Comparison of ENCODE assay signal across 21 cellular contexts in genomic region chr5:56039985-56040384, GRCh38. TPM values are rescaled to one million over a fixed set of nuclear protein-coding genes. Genes with fewer than 3 reads are reported as not detected.
A peak's percentile ranks its signal among the peaks of the same experiment; 100 is the strongest.
DNase-seq lines count a peak whose midpoint lies in the region; ATAC-seq and TF ChIP-seq lines count a peak whose summit lies in the region.
"Had no signal": no experiment of that assay in that cellular context is flagged by ENCODE, and none has a peak within 500 bp of the region (broad histone marks: within the 10 kb centered on the region; RNA-seq: fewer than 3 reads in every experiment).

No MANE protein-coding gene starts in this region.

- POLR2A ChIA-PET in T-cell (lab: Charles Lee), result no interaction called here

- peaks cover 7% of the 10 kb centered on the region for H3K27me3 Mint-ChIP-seq in neural progenitor cell (ENCODE audit: insufficient read depth, low read depth)
- H3K27me3 Mint-ChIP-seq in T-cell, result no peaks in the 10 kb centered on the region
- H3K27me3 Mint-ChIP-seq: activated CD4-positive, alpha-beta memory T cell treated with anti-CD3 and anti-CD28 coated beads for 36 hours; activated naive CD8-positive, alpha-beta T cell treated with anti-CD3 and anti-CD28 coated beads for 36 hours had no signal

- peaks cover 4% of the 10 kb centered on the region for H3K4me1 Mint-ChIP-seq in neural progenitor cell
- H3K4me1 Mint-ChIP-seq in T-cell, result peaks cover 25 to 52% (median 36%) of the 10 kb centered on the region in 3 donors

- no peaks in the 10 kb centered on the region for H3K79me2 ChIP-seq in ACC112 (ENCODE audit: control insufficient read depth, insufficient read depth, low read length, unreplicated experiment)
- H3K79me2 ChIP-seq in neural progenitor cell (ENCODE audit: low read depth), result no peaks in the 10 kb centered on the region

- no peak for TF ChIP-seq CTCF in neural progenitor cell (IDR thresholded peaks at IDR 0.05)

- no peak overlapping the region for H3K4me2 ChIP-seq in neural progenitor cell

- no peaks in the 10 kb centered on the region for H3K9me3 ChIP-seq in neural progenitor cell (ENCODE audit: low read depth)
- H3K9me3 ChIP-seq: right atrium auricular region had no signal

- H3K36me3 Mint-ChIP-seq in neural progenitor cell, result no peaks in the 10 kb centered on the region
- H3K36me3 Mint-ChIP-seq in T-cell, result no peaks in the 10 kb centered on the region
- H3K36me3 Mint-ChIP-seq: activated CD4-positive, alpha-beta memory T cell treated with anti-CD3 and anti-CD28 coated beads for 36 hours had no signal

- H3K4me3 ChIP-seq in ACC112 (ENCODE audit: low read depth, low read length) (peak overlapping the region; percentile 3; the same call in 1 of the 2 replicates), neural progenitor cell (no peak overlapping the region)
- H3K4me3 ChIP-seq: GM12878, right atrium auricular region had no signal

- H3K27me3 ChIP-seq in ACC112 (ENCODE audit: insufficient read depth, low read length), result no peaks in the 10 kb centered on the region
- no peaks in the 10 kb centered on the region for H3K27me3 ChIP-seq in neural progenitor cell
- H3K27me3 ChIP-seq: foreskin keratinocyte, right atrium auricular region had no signal

- DNase-seq in HS-27A (ENCODE audit: low read depth), result peak; percentile 31
- DNase-seq in iris pigment epithelial cell (ENCODE audit: low read depth), result peak; percentile 41
- no peak for DNase-seq in neural progenitor cell (ENCODE audit: low spot score)
- no peak for DNase-seq in T-cell
- DNase-seq in left lobe of liver (ENCODE audit: low spot score), result no peak
- DNase-seq: activated naive CD8-positive, alpha-beta T cell treated with anti-CD3 and anti-CD28 coated beads for 36 hours; COR-L47; foreskin keratinocyte; GOT3; mammary epithelial cell; NCI-H1417 treated with DMSO at 0.1 percent for 48 hours; NCI-H345; SHP77; stimulated activated CD4-positive, alpha-beta T cell treated with anti-CD3 and anti-CD28 coated beads, Interleukin-1b, Interleukin-23, amount 100 ng/mL, for 48 hours had no signal

- H2AFZ ChIP-seq in ACC112 (ENCODE audit: low read length, unreplicated experiment) (peak overlapping the region; percentile 21), neural progenitor cell (replicated peaks) (no peak overlapping the region)

- H3K4me1 ChIP-seq in ACC112 (ENCODE audit: control insufficient read depth, insufficient read depth, low read length, unreplicated experiment) (peaks cover 11% of the 10 kb centered on the region), neural progenitor cell (peaks cover 5% of the 10 kb centered on the region)
- H3K4me1 ChIP-seq: foreskin keratinocyte had no signal

- H3K9me3 Mint-ChIP-seq in neural progenitor cell (peaks cover 8% of the 10 kb centered on the region), T-cell (no peaks in the 10 kb centered on the region)
- H3K9me3 Mint-ChIP-seq: activated CD4-positive, alpha-beta memory T cell treated with anti-CD3 and anti-CD28 coated beads for 36 hours; activated naive CD8-positive, alpha-beta T cell treated with anti-CD3 and anti-CD28 coated beads for 36 hours had no signal

- ATAC-seq in HG03442 (IDR thresholded peaks at IDR 0.05; ENCODE audit: unreplicated experiment), result no peak
- ATAC-seq in T-cell (replicated peaks in 1 of 4), result no peak
- ATAC-seq in left lobe of liver, result no peak
- ATAC-seq: foreskin keratinocyte, GM12878 had no signal

- no peak overlapping the region for H3K4me3 Mint-ChIP-seq in neural progenitor cell
- H3K4me3 Mint-ChIP-seq in T-cell, result no peak overlapping the region
- H3K4me3 Mint-ChIP-seq: activated CD4-positive, alpha-beta memory T cell treated with anti-CD3 and anti-CD28 coated beads for 36 hours; activated naive CD8-positive, alpha-beta T cell treated with anti-CD3 and anti-CD28 coated beads for 36 hours; neural crest cell had no signal

- CTCF ChIA-PET in T-cell (lab: Charles Lee), result no interaction called here

- no peaks in the 10 kb centered on the region for H3F3A ChIP-seq in neural progenitor cell (ENCODE audit: low read depth)

- H3K36me3 ChIP-seq in ACC112 (ENCODE audit: insufficient read depth, low read length) (no peaks in the 10 kb centered on the region), neural progenitor cell (no peaks in the 10 kb centered on the region)
- H3K36me3 ChIP-seq: right atrium auricular region had no signal

- H3K9ac ChIP-seq in neural progenitor cell, result no peak overlapping the region

- H3K27ac ChIP-seq in ACC112 (ENCODE audit: low read depth, low read length) (peak overlapping the region; percentile 8; the same call in 1 of the 2 replicates), angular gyrus (ENCODE audit: low read depth, low read length) (peak overlapping the region; percentile 13), neural progenitor cell (no peak overlapping the region)
- H3K27ac ChIP-seq: foreskin keratinocyte, right atrium auricular region had no signal

- no peaks in the 10 kb centered on the region for H4K20me1 ChIP-seq in neural progenitor cell (ENCODE audit: low read depth)

- no peak overlapping the region for H3K27ac Mint-ChIP-seq in neural progenitor cell
- no peak overlapping the region for H3K27ac Mint-ChIP-seq in T-cell
- H3K27ac Mint-ChIP-seq: activated CD4-positive, alpha-beta memory T cell treated with anti-CD3 and anti-CD28 coated beads for 36 hours; activated naive CD8-positive, alpha-beta T cell treated with anti-CD3 and anti-CD28 coated beads for 36 hours had no signal

RNA-seq across cellular contexts. Expression of gene IL6ST, which starts 45.2 kb away (rescaled TPM):
- total RNA-seq in neural progenitor cell (ENCODE audit: low replicate concordance) (27.6 and 54.6 TPM in 2 replicates), T-cell (100 to 1,000 TPM; 113 to 330 (median 129) TPM), left lobe of liver (154 TPM)

Comparison
In these comparisons a context has a peak if more than half of its experiments do, and no peak if none do; other contexts are left out.
1. DNase-seq: peak in HS-27A (single experiment) and iris pigment epithelial cell (single experiment); none in neural progenitor cell (single experiment), T-cell (0 of 34) and left lobe of liver (single experiment).